ENCODE assay signal across 8 cellular contexts in genomic region chr4:98659106-98659592, GRCh38. TPM values are rescaled to one million over a fixed set of nuclear protein-coding genes. Genes with fewer than 3 reads are reported as not detected.
DNase-seq lines count a peak whose midpoint lies in the region; ATAC-seq and TF ChIP-seq lines count a peak whose summit lies in the region.

No MANE protein-coding gene starts in this region.

- intact Hi-C loops in prostate gland (cut with DNase I), result loop anchor here (2.0 to 10.0 kb wide), 2 partner anchors 192 to 266 kb away; partner anchors contain the start of gene EIF4E

- DNase-seq in NCI-H82 (lab: John Stamatoyannopoulos, UW), result peak; percentile 57
- DNase-seq in NCI-H82 treated with DMSO at 0.1 percent for 48 hours (lab: John Stamatoyannopoulos, UW; ENCODE audit: unreplicated experiment), result no peak
- peak; percentile 29 for DNase-seq in foreskin melanocyte
- no peak for DNase-seq in prostate gland (ENCODE audit: low spot score)

- peak overlapping the region; percentile 62 to 73 for H3K27ac ChIP-seq in prostate gland

- H3K36me3 ChIP-seq in prostate gland, result no peaks in the 10 kb centered on the region

- no peak for TF ChIP-seq POLR2A in prostate gland (IDR thresholded peaks at IDR 0.05)

- TF ChIP-seq CTCF in WI38 (IDR thresholded peaks at IDR 0.05; ENCODE audit: low read depth, low read length) (no peak), prostate gland (IDR thresholded peaks at IDR 0.05) (no peak)

- H3K9me3 ChIP-seq in prostate gland, result no peaks in the 10 kb centered on the region

- no peaks in the 10 kb centered on the region for H3K27me3 ChIP-seq in prostate gland (replicated peaks; ENCODE audit: insufficient read depth)

- 15% methylated on average over 17 of the region's 17 CpGs for WGBS in prostate gland

- peak overlapping the region; percentile 85 for H3K4me3 ChIP-seq in WI38 (ENCODE audit: low read depth, low read length)
- H3K4me3 ChIP-seq in prostate gland, result peak overlapping the region; percentile 50 to 63

- no peaks in the 10 kb centered on the region for H3K4me1 ChIP-seq in prostate gland (replicated peaks)

- ATAC-seq in GM19035 (IDR thresholded peaks at IDR 0.05; ENCODE audit: unreplicated experiment) (no peak), GM18867 (IDR thresholded peaks at IDR 0.05; ENCODE audit: unreplicated experiment) (no peak), HG03432 (IDR thresholded peaks at IDR 0.05; ENCODE audit: unreplicated experiment) (no peak)

RNA-seq across cellular contexts. Expression of gene TSPAN5, which starts 0.7 kb away (rescaled TPM):
- total RNA-seq in prostate gland, result 10 to 100 TPM in 1 of 2 donors, 1 to 10 TPM in 1; 7.9 to 48.5 TPM

Comparison
In these comparisons a context has a peak if more than half of its experiments do, and no peak if none do; other contexts are left out.
1. DNase-seq: peak in NCI-H82 (single experiment) and foreskin melanocyte (single experiment); none in NCI-H82 treated with DMSO at 0.1 percent for 48 hours (single experiment) and prostate gland (single experiment).